8 cellular contexts compared by ENCODE assay signal in the genomic region with DNA sequence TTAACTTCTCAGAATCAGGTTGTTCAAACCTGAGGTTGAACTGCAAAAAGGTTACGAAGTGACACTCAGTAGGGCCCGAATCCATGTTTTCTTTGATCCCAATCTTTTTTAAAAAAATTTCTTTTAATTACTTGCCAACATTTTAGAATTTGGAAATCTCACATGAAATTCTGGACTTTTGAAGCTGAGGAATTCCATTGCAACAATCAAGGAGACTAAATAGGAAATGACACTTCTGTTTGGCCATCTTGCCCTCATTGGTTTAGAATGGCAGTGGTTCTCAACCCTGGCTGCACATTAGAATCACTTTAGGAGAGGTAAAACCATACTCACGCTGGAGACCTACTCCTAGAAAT. TPM values are rescaled to one million over a fixed set of nuclear protein-coding genes. Genes with fewer than 3 reads are reported as not detected.
DNase-seq lines count a peak whose midpoint lies in the region; ATAC-seq and TF ChIP-seq lines count a peak whose summit lies in the region.

No MANE protein-coding gene starts in this region.

- peaks cover 0 to 4% (median 0%) of the 10 kb centered on the region in 9 donors for H3K36me3 ChIP-seq in heart right ventricle
- no peaks in the 10 kb centered on the region for H3K36me3 ChIP-seq in right lobe of liver
- no peaks in the 10 kb centered on the region for H3K36me3 ChIP-seq in uterus

- intact Hi-C loops in heart right ventricle (cut with DNase I) = loop anchor here in 6 of 10 donors (2.0 to 10.0 kb wide), 9 partner anchors 32 to 359 kb away; partner anchors contain the start of genes HYCC1 (in 2 of the 6) and NUP42 (in 1 of the 6)
- intact Hi-C loops in cardiac septum (cut with DNase I) = loop anchor here (2.0 to 5.0 kb wide), 2 partner anchors 32 to 89 kb away; no protein-coding TSS in a partner anchor
- intact Hi-C loops in right lobe of liver (cut with DNase I) = no loop called here
- intact Hi-C loops in uterus (cut with DNase I; ENCODE audit: low total_unique reads) = no loop called here

- H3K9me3 ChIP-seq in heart right ventricle = no peaks in the 10 kb centered on the region
- no peaks in the 10 kb centered on the region for H3K9me3 ChIP-seq in right lobe of liver
- H3K9me3 ChIP-seq in uterus = no peaks in the 10 kb centered on the region

- H3K4me3 ChIP-seq in heart right ventricle = peak overlapping the region; percentile 51 to 93 (median 80)
- peak overlapping the region; percentile 82 to 88 (median 85) for H3K4me3 ChIP-seq in right lobe of liver
- H3K4me3 ChIP-seq in uterus = peak overlapping the region; percentile 71 to 85

- TF ChIP-seq CTCF in heart right ventricle (IDR thresholded peaks at IDR 0.05) = no peak
- no peak for TF ChIP-seq CTCF in right lobe of liver (IDR thresholded peaks at IDR 0.05)
- TF ChIP-seq CTCF in uterus (IDR thresholded peaks at IDR 0.05) = no peak

- ATAC-seq in heart right ventricle (peak in 1 of 8 donors; percentile 7), right lobe of liver (no peak), HG02840 (IDR thresholded peaks at IDR 0.05; ENCODE audit: low FRiP score, unreplicated experiment) (no peak)

- H3K27me3 ChIP-seq in heart right ventricle (peaks cover 0 to 9% (median 0%) of the 10 kb centered on the region in 7 donors), right lobe of liver (no peaks in the 10 kb centered on the region), uterus (no peaks in the 10 kb centered on the region)

- peaks cover 0 to 37% (median 27%) of the 10 kb centered on the region in 9 donors for H3K4me1 ChIP-seq in heart right ventricle
- H3K4me1 ChIP-seq in right lobe of liver = peaks cover 0 to 7% (median 3%) of the 10 kb centered on the region in 4 donors
- peaks cover 0 to 5% of the 10 kb centered on the region in 2 donors for H3K4me1 ChIP-seq in uterus

- 39 to 43% methylated on average over 3 of the region's 3 CpGs for WGBS in heart right ventricle, 2 donors
- WGBS in right lobe of liver (ENCODE audit: insufficient coverage, low coverage, low lambda C conversion rate, missing lambda C conversion rate) = 20% methylated on average over 3 of the region's 3 CpGs

- TF ChIP-seq POLR2A in right lobe of liver (IDR thresholded peaks at IDR 0.05) (no peak), uterus (IDR thresholded peaks at IDR 0.05) (no peak)

- peak overlapping the region in 9 of 10 donors; percentile 71 to 94 (median 85) for H3K27ac ChIP-seq in heart right ventricle
- H3K27ac ChIP-seq in angular gyrus (ENCODE audit: low read depth, low read length) = peak overlapping the region; percentile 44
- H3K27ac ChIP-seq in right lobe of liver = peak overlapping the region in 2 of 3 donors; percentile 18 to 37
- H3K27ac ChIP-seq in uterus = peak overlapping the region; percentile 85 to 89

- DNase-seq in heart right ventricle = no peak
- no peak for DNase-seq in cardiac septum (ENCODE audit: low spot score)
- DNase-seq in right lobe of liver = no peak
- DNase-seq in uterus = no peak
- DNase-seq in iPS-NIHi11 (ENCODE audit: low spot score) = no peak
- no peak for DNase-seq in DMS79 treated with DMSO at 0.1 percent for 48 hours (lab: John Stamatoyannopoulos, UW)

RNA-seq across cellular contexts. Expression of gene TOMM7, which starts 0.5 kb away (rescaled TPM):
- 100 to 1,000 TPM; 454 to 532 (median 524) TPM for total RNA-seq in heart right ventricle
- polyA plus RNA-seq in heart right ventricle = 100 to 1,000 TPM; 149 to 346 TPM
- total RNA-seq in cardiac septum = 318 TPM
- total RNA-seq in right lobe of liver = 100 to 1,000 TPM in 3 of 6 experiments, 10 to 100 TPM in 3; 25.9 to 180 (median 102) TPM
- 100 to 1,000 TPM in 3 of 4 donors, 10 to 100 TPM in 1; 73.0 to 411 (median 210) TPM for total RNA-seq in uterus

Comparison
In these comparisons a context has a peak if more than half of its experiments do, and no peak if none do; other contexts are left out.
1. H3K27ac ChIP-seq: peak in every context shown above with its lines; median percentile 87 in uterus; 85 in heart right ventricle; 44 in angular gyrus; 28 in right lobe of liver.
2. intact Hi-C loops: an anchor here in heart right ventricle (2.0 to 10.0 kb wide) and cardiac septum (2.0 to 5.0 kb wide); none called in right lobe of liver and uterus.